14 cellular contexts compared by ENCODE assay signal in the genomic region with DNA sequence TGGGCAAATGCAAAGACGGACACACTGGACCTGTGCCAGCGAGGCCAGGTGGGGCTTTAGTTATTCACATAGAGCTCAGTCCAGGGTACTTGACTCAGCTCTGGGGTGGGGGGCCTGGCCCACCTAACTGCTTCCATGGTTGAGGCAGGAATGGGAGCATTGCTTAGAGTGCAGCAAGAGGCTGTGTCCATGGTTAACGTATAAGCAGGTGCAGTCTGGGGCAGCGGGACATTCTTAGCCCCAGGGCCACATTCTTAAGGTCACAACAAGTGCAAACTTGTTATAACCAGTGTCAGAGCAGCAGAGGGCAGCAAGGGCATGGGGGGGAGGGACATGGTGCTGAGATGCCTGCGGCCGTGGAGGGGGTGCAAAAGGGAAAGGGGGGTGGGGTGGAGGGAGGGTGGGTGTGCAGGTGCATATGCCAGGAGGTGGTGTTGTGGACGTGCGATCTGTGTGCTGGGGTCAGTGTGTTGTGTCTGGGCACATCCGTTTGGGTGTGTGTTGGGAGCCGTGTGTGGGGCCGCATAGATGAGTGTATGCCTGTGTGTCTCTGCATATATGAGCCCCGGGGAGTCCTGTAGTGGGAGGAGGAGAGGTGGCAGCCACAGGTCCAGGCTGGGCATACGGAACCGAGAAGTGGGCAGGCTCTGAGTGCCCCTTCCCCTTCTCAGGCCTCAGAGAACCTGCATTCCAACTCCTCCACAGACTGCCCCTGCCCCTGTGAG. TPM values are rescaled to one million over a fixed set of nuclear protein-coding genes. Genes with fewer than 3 reads are reported as not detected.
DNase-seq lines count a peak whose midpoint lies in the region; ATAC-seq and TF ChIP-seq lines count a peak whose summit lies in the region.
"Had no signal": no experiment of that assay in that cellular context is flagged by ENCODE, and none has a peak within 500 bp of the region (broad histone marks: within the 10 kb centered on the region; RNA-seq: fewer than 3 reads in every experiment).

No MANE protein-coding gene starts in this region.

- no peaks in the 10 kb centered on the region for H3K36me3 Mint-ChIP-seq in CD4-positive, alpha-beta T cell (ENCODE audit: low read depth)
- H3K36me3 Mint-ChIP-seq: activated CD4-positive, alpha-beta memory T cell treated with anti-CD3 and anti-CD28 coated beads for 36 hours had no signal

- H3K9me3 ChIP-seq in HUES64 (ENCODE audit: insufficient read depth, low read depth, low read length) (no peaks in the 10 kb centered on the region), osteoblast (ENCODE audit: low read depth, low read length) (no peaks in the 10 kb centered on the region)
- H3K9me3 ChIP-seq in CD4-positive, alpha-beta T cell (ENCODE audit: control insufficient read depth, low read length): no peaks in the 10 kb centered on the region
- H3K9me3 ChIP-seq: neutrophil had no signal

- H3K27ac ChIP-seq in HUES64 (ENCODE audit: low read depth, low read length) (no peak overlapping the region), caudate nucleus (ENCODE audit: low read depth, low read length) (peak overlapping the region; percentile 93), osteoblast (ENCODE audit: low read depth, low read length) (no peak overlapping the region)
- H3K27ac ChIP-seq in CD4-positive, alpha-beta T cell (ENCODE audit: low read depth, low read length): no peak overlapping the region
- H3K27ac ChIP-seq: GM23248, neutrophil had no signal

- H3K9me3 Mint-ChIP-seq in CD4-positive, alpha-beta T cell: no peaks in the 10 kb centered on the region
- H3K9me3 Mint-ChIP-seq: activated CD4-positive, alpha-beta memory T cell treated with anti-CD3 and anti-CD28 coated beads for 36 hours; activated naive CD4-positive, alpha-beta T cell treated with anti-CD3 and anti-CD28 coated beads for 36 hours had no signal

- intact Hi-C loops in CD4-positive, alpha-beta T cell (cut with DNase I, micrococcal nuclease): no loop called here

- DNase-seq in caudate nucleus (lab: John Stamatoyannopoulos, UW) (peak in 31 of 61 donors; percentile 15 to 78 (median 55)), osteoblast (ENCODE audit: insufficient read length, low spot score, missing footprints) (peak; percentile 58), NAMALWA (ENCODE audit: low spot score) (no peak)
- no peak for DNase-seq in CD4-positive, alpha-beta T cell
- no peak for DNase-seq in activated CD4-positive, CD25-positive, alpha-beta regulatory T cell (lab: John Stamatoyannopoulos, UW)
- DNase-seq: activated CD4-positive, alpha-beta memory T cell treated with anti-CD3 and anti-CD28 coated beads for 36 hours; activated naive CD4-positive, alpha-beta T cell treated with anti-CD3 and anti-CD28 coated beads for 36 hours; GM23248; NCI-H1694; stimulated activated naive CD4-positive, alpha-beta T cell; T-helper 17 cell had no signal

- H3K27me3 ChIP-seq in HUES64 (ENCODE audit: insufficient read depth, low read length) (0 out of 2 replicates have a peak, but pooled peaks cover 4% of the 10 kb centered on the region), osteoblast (ENCODE audit: insufficient read depth, low read length) (peaks cover 51% of the 10 kb centered on the region)
- H3K27me3 ChIP-seq in CD4-positive, alpha-beta T cell (ENCODE audit: control insufficient read depth, insufficient read depth, low read length): no peaks in the 10 kb centered on the region

- no peaks in the 10 kb centered on the region for H3K4me1 Mint-ChIP-seq in CD4-positive, alpha-beta T cell (ENCODE audit: low read depth)
- H3K4me1 Mint-ChIP-seq: T-helper 17 cell had no signal

- no peak for ATAC-seq in CD4-positive, alpha-beta T cell (ENCODE audit: poor library complexity)
- ATAC-seq: T-helper 17 cell had no signal

- 69% methylated on average over 14 of the region's 14 CpGs for WGBS in HUES64

- no peak overlapping the region for H3K4me3 ChIP-seq in HUES64 (ENCODE audit: low read length)
- H3K4me3 ChIP-seq in osteoblast (ENCODE audit: insufficient read depth, low read length): no peak overlapping the region
- H3K4me3 ChIP-seq: GM23248 had no signal

- H3K27ac Mint-ChIP-seq in CD4-positive, alpha-beta T cell: no peak overlapping the region
- H3K27ac Mint-ChIP-seq: activated CD4-positive, alpha-beta memory T cell treated with anti-CD3 and anti-CD28 coated beads for 36 hours; activated naive CD4-positive, alpha-beta T cell treated with anti-CD3 and anti-CD28 coated beads for 36 hours; T-helper 17 cell had no signal

- peaks cover 25% of the 10 kb centered on the region for H3K27me3 Mint-ChIP-seq in CD4-positive, alpha-beta T cell

- TF ChIP-seq CTCF in osteoblast (IDR thresholded peaks at IDR 0.05; ENCODE audit: extremely low read depth, low read depth, low read length): no peak
- TF ChIP-seq CTCF in CD4-positive, alpha-beta T cell (IDR thresholded peaks at IDR 0.05): no peak

- H3K79me2 ChIP-seq in osteoblast (ENCODE audit: insufficient read depth, low read length): no peaks in the 10 kb centered on the region

- H3K4me1 ChIP-seq in HUES64 (ENCODE audit: insufficient read depth, low read length) (peaks cover 15% of the 10 kb centered on the region), osteoblast (ENCODE audit: insufficient read depth, low read length) (no peaks in the 10 kb centered on the region)

- no peak overlapping the region for H3K4me3 Mint-ChIP-seq in CD4-positive, alpha-beta T cell
- H3K4me3 Mint-ChIP-seq: activated CD4-positive, alpha-beta memory T cell treated with anti-CD3 and anti-CD28 coated beads for 36 hours; activated naive CD4-positive, alpha-beta T cell treated with anti-CD3 and anti-CD28 coated beads for 36 hours; T-helper 17 cell had no signal

- H2AFZ ChIP-seq in osteoblast (ENCODE audit: low read length): no peak overlapping the region
- H2AFZ ChIP-seq: GM23248 had no signal

- no peaks in the 10 kb centered on the region for H3K36me3 ChIP-seq in HUES64 (ENCODE audit: insufficient read depth, low read length)
- H3K36me3 ChIP-seq in osteoblast (ENCODE audit: insufficient read depth, low read length): no peaks in the 10 kb centered on the region
- H3K36me3 ChIP-seq: neutrophil had no signal

- H3K9ac ChIP-seq in HUES64 (ENCODE audit: low read depth, low read length): peak overlapping the region; percentile 21; the same call in 1 of the 2 replicates
- H3K9ac ChIP-seq: GM23248 had no signal

- CTCF ChIA-PET in CD4-positive, alpha-beta T cell (lab: Charles Lee): no interaction called here

- H4K20me1 ChIP-seq in osteoblast (ENCODE audit: insufficient read depth, low read length): no peaks in the 10 kb centered on the region

- H3K4me2 ChIP-seq in osteoblast (ENCODE audit: insufficient read depth, low read length): no peak overlapping the region

- POLR2A ChIA-PET in CD4-positive, alpha-beta T cell (lab: Charles Lee): no interaction called here

RNA-seq across cellular contexts. Expression of a gene that starts 8.4 kb away (rescaled TPM):
- 0.45 TPM for polyA plus RNA-seq in HUES64 (2013, experiment 1 of 2)
- 0.63 TPM for polyA plus RNA-seq in HUES64 (2013, experiment 2 of 2)
- not detected in 2 replicates for total RNA-seq in osteoblast
- total RNA-seq in CD4-positive, alpha-beta T cell: not detected
- total RNA-seq: activated CD4-positive, alpha-beta memory T cell treated with anti-CD3 and anti-CD28 coated beads for 36 hours; activated naive CD4-positive, alpha-beta T cell treated with anti-CD3 and anti-CD28 coated beads for 36 hours; GM23248; T-helper 17 cell had no signal
- polyA plus RNA-seq: GM23248, keratinocyte had no signal

RNA-seq across cellular contexts. Expression of a gene that starts 19.8 kb away (rescaled TPM):
- 0.05 TPM for polyA plus RNA-seq in HUES64 (2013, experiment 1 of 2)
- polyA plus RNA-seq in HUES64 (2013, experiment 2 of 2): 0.13 TPM
- not detected in 2 replicates for total RNA-seq in osteoblast
- not detected for total RNA-seq in CD4-positive, alpha-beta T cell
- total RNA-seq: activated CD4-positive, alpha-beta memory T cell treated with anti-CD3 and anti-CD28 coated beads for 36 hours; activated naive CD4-positive, alpha-beta T cell treated with anti-CD3 and anti-CD28 coated beads for 36 hours; GM23248; T-helper 17 cell had no signal
- polyA plus RNA-seq: GM23248, keratinocyte had no signal

RNA-seq across cellular contexts. Expression of a gene that starts 29.7 kb away (rescaled TPM):
- 4.0 TPM for polyA plus RNA-seq in HUES64 (2013, experiment 1 of 2)
- 3.9 TPM for polyA plus RNA-seq in HUES64 (2013, experiment 2 of 2)
- 7.2 and 7.4 TPM in 2 replicates for total RNA-seq in osteoblast
- total RNA-seq in CD4-positive, alpha-beta T cell: 1 to 10 TPM; 2.1 to 2.2 TPM

RNA-seq across cellular contexts. Expression of a gene that starts 36.9 kb away (rescaled TPM):
- polyA plus RNA-seq in HUES64 (2013, experiment 1 of 2): 45.0 TPM
- polyA plus RNA-seq in HUES64 (2013, experiment 2 of 2): 45.5 TPM
- 18.0 and 19.9 TPM in 2 replicates for total RNA-seq in osteoblast
- total RNA-seq in CD4-positive, alpha-beta T cell: 10 to 100 TPM; 33.1 to 33.7 TPM

RNA-seq across cellular contexts. Expression of a gene that starts 54.0 kb away (rescaled TPM):
- 35.4 TPM for polyA plus RNA-seq in HUES64 (2013, experiment 1 of 2)
- 49.0 TPM for polyA plus RNA-seq in HUES64 (2013, experiment 2 of 2)
- 0.72 and 1.2 TPM in 2 replicates for total RNA-seq in osteoblast
- not detected for total RNA-seq in CD4-positive, alpha-beta T cell
- total RNA-seq: activated CD4-positive, alpha-beta memory T cell treated with anti-CD3 and anti-CD28 coated beads for 36 hours; activated naive CD4-positive, alpha-beta T cell treated with anti-CD3 and anti-CD28 coated beads for 36 hours; T-helper 17 cell had no signal
- polyA plus RNA-seq: keratinocyte had no signal

Comparison
In these comparisons a context has a peak if more than half of its experiments do, and no peak if none do; other contexts are left out.
1. DNase-seq: peak in caudate nucleus (31 of 61) and osteoblast (single experiment); none in CD4-positive, alpha-beta T cell (0 of 10), activated CD4-positive, CD25-positive, alpha-beta regulatory T cell (0 of 4) and NAMALWA (single experiment).